In genomic region chr1:32713081-32713480, GRCh38 we compare ENCODE assay signal across 2 cellular contexts.
TF ChIP-seq lines count a peak whose summit lies in the region.

No MANE protein-coding gene starts in this region.

TF ChIP-seq in K562, 482 proteins besides CTCF, POLR2A, EP300 and RAD21:
- no peak for TF ChIP-seq POLR2G (IDR thresholded peaks at IDR 0.05; ENCODE audit: low read depth, low read length)
- no peak for TF ChIP-seq MLX (CRISPR knock-in tag; conservative IDR thresholded peaks at IDR 0.05)
- TF ChIP-seq ZBTB11 (CRISPR knock-in tag; IDR thresholded peaks at IDR 0.05) = no peak
- no peak for TF ChIP-seq NELFE (IDR thresholded peaks at IDR 0.05; ENCODE audit: insufficient read depth, insufficient read length)
- TF ChIP-seq ZNF384 (IDR thresholded peaks at IDR 0.05; ENCODE audit: low read depth, low read length) = no peak
- TF ChIP-seq TFAP4 (CRISPR knock-in tag; IDR thresholded peaks at IDR 0.05; ENCODE audit: borderline replicate concordance) = no peak
- no peak for TF ChIP-seq ZNF507 (tag; conservative IDR thresholded peaks at IDR 0.05)
- no peak for TF ChIP-seq TRIM25 (IDR thresholded peaks at IDR 0.05; ENCODE audit: borderline replicate concordance)
- no peak for TF ChIP-seq SFPQ (IDR thresholded peaks at IDR 0.05; ENCODE audit: low read depth, low read length)
- no peak for TF ChIP-seq ZBTB49 (CRISPR knock-in tag; IDR thresholded peaks at IDR 0.05; ENCODE audit: borderline replicate concordance)
- no peak for TF ChIP-seq MYNN (IDR thresholded peaks at IDR 0.05)
- no peak for TF ChIP-seq MYNN (CRISPR knock-in tag; IDR thresholded peaks at IDR 0.05)
- no peak for TF ChIP-seq EHMT2 (IDR thresholded peaks at IDR 0.05)
- no peak for TF ChIP-seq CSDE1 (IDR thresholded peaks at IDR 0.05)

TF ChIP-seq in HepG2, 621 proteins besides CTCF, POLR2A, EP300 and RAD21:
- no peak for TF ChIP-seq BRCA1 (CRISPR knock-in tag; IDR thresholded peaks at IDR 0.05)
